In the genomic region with DNA sequence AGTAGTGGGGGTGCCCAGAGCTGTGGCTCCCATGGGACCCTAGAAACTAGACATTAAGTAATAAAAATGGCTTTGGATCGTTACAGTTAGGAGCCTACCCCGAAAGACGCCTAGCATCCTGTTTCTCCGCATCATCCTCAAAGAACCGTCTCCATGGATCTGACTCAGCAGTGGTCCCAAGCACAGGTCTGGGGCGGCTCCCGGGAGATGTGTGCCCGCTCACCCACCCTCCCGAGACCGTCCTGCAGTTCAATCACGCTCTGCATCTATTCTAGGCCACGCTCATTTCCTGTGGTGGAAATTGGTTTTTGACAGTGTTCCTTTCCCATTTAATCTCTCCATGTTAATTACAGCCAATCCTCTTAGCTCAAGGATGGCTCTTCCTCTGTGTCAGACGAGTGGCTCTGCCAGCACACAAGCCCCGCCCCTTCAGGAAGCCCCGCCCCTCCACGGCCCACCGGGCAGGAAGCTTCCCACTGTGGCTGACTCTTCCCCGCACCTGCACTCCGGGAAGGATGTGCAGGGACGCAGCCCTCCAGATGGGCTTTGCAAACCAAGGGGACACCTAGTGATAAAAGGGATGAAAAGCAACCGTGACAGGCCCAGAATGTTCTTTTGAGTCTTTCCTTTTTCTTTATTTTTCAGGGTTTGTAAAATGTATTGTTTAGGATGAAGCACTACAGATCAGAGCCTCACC, we compare ENCODE assay signal across 9 cellular contexts. TPM values are rescaled to one million over a fixed set of nuclear protein-coding genes. Genes with fewer than 3 reads are reported as not detected.
DNase-seq lines count a peak whose midpoint lies in the region; FAIRE-seq and TF ChIP-seq lines count a peak whose summit lies in the region.
"Had no signal": no experiment of that assay in that cellular context is flagged by ENCODE, and none has a peak within 500 bp of the region (broad histone marks: within the 10 kb centered on the region; RNA-seq: fewer than 3 reads in every experiment).

No MANE protein-coding gene starts in this region.

- peak overlapping the region; percentile 31 for H2AFZ ChIP-seq in MM.1S (ENCODE audit: low read length)

- H3K36me3 ChIP-seq in MM.1S (replicated peaks; ENCODE audit: insufficient read depth, low read length) (no peaks in the 10 kb centered on the region), kidney epithelial cell (ENCODE audit: control insufficient read depth, insufficient read depth, low read length) (no peaks in the 10 kb centered on the region)

- no peaks in the 10 kb centered on the region for H4K20me1 ChIP-seq in MM.1S (ENCODE audit: insufficient read depth, low read length)

- H3K27me3 ChIP-seq in MM.1S (replicated peaks; ENCODE audit: insufficient read depth, low read length) (no peaks in the 10 kb centered on the region), kidney epithelial cell (ENCODE audit: control insufficient read depth, insufficient read depth, low read length) (peaks cover 11% of the 10 kb centered on the region)

- no peak overlapping the region for H3K27ac ChIP-seq in MM.1S (ENCODE audit: low read length)

- H3F3A ChIP-seq in MM.1S (ENCODE audit: insufficient read depth, low read length), result no peaks in the 10 kb centered on the region; the same call in 1 of the 2 replicates

- H3K4me3 ChIP-seq in MM.1S (ENCODE audit: low read length), result peak overlapping the region; percentile 39; the same call in 1 of the 2 replicates
- H3K4me3 ChIP-seq in kidney epithelial cell (ENCODE audit: low read depth, low read length), result no peak overlapping the region

- DNase-seq in GDM1 (lab: John Stamatoyannopoulos, UW) (peak; percentile 61), H54 (ENCODE audit: insufficient read length, low spot score) (peak; percentile 43), MM.1S (peak; percentile 80), T follicular helper cell (ENCODE audit: low read depth) (peak; percentile 37), astrocyte of the hippocampus (ENCODE audit: low read depth, low spot score) (peak; percentile 42), kidney epithelial cell (ENCODE audit: low read depth) (peak; percentile 56), epidermal melanocyte (ENCODE audit: insufficient read length, low spot score) (no peak)
- peak; percentile 52 to 57 for DNase-seq in stimulated activated CD4-positive, alpha-beta T cell treated with anti-CD3 and anti-CD28 coated beads, Interleukin-4, amount 100 ng/mL, for 48 hours (ENCODE audit: low read depth in 2 of 2)

- H3K79me2 ChIP-seq in MM.1S (ENCODE audit: low read length), result no peaks in the 10 kb centered on the region

- H3K9me2 ChIP-seq in MM.1S (replicated peaks; ENCODE audit: insufficient read depth, low read length), result no peaks in the 10 kb centered on the region

- H3K9me3 ChIP-seq in MM.1S (replicated peaks; ENCODE audit: insufficient read depth, low read length), result no peaks in the 10 kb centered on the region

- H3K9ac ChIP-seq in MM.1S (ENCODE audit: low read length), result no peak overlapping the region

- FAIRE-seq in H54 (lab: Jason Lieb, UNC), result no peak

- TF ChIP-seq CTCF in MM.1S (IDR thresholded peaks at IDR 0.05; ENCODE audit: low read length), result peak; percentile 70
- TF ChIP-seq CTCF in kidney epithelial cell (IDR thresholded peaks at IDR 0.05; ENCODE audit: insufficient read depth, low read length, poor library complexity, severe bottlenecking), result peak; percentile 53

- peak overlapping the region; percentile 71 for H3K4me2 ChIP-seq in MM.1S (ENCODE audit: low read depth, low read length)

- TF ChIP-seq POLR2A in H54 (IDR thresholded peaks at IDR 0.05; ENCODE audit: low read depth, low read length), result no peak

- peaks cover 7% of the 10 kb centered on the region for H3K4me1 ChIP-seq in MM.1S (ENCODE audit: low read length)

RNA-seq across cellular contexts. Expression of a gene that starts 34.5 kb away (rescaled TPM):
- total RNA-seq in kidney epithelial cell, result not detected in 2 replicates
- total RNA-seq: glomerular endothelial cell had no signal
